8 cellular contexts compared by ENCODE assay signal in the genomic region with DNA sequence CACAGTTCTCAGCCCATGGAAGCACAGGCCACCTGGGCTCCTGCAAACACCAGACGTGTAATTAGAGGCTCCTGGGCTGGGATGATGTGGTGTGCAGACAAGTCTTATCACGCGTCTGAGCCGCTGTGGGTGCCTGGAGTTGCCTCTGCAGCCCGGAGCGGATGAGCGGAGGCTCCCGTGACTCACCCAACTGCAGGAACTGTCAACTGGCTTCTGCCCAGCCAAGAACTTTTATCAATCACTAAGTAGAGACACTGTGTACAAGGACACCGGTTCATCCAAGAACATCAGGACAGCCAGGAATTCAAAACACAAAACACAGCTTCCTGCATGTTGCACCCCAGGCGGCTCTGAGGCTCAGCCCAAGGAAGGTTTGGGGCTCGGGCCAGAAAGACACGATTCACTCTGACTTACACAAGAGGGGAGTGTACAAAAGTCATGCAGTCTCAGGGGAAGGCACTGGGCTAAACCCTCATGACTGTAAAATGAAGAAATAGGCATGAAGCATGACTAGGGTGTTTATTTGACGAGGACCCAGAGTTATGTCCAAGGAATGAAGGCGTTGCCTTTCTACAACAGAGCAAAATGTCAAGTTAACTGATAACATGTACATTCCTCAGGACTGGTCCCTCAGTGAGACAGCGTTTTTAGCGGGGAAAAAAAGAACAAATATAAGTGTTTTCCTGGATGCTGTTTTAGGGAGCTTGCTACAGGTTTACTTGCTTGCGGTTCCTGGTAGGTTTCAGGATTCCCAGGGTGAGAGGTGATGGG. TPM values are rescaled to one million over a fixed set of nuclear protein-coding genes. Genes with fewer than 3 reads are reported as not detected.
DNase-seq lines count a peak whose midpoint lies in the region; ATAC-seq and TF ChIP-seq lines count a peak whose summit lies in the region.

No MANE protein-coding gene starts in this region.

- ATAC-seq in GM23338, result peak; percentile 22
- no peak for ATAC-seq in GM21447 (IDR thresholded peaks at IDR 0.05; ENCODE audit: unreplicated experiment)

- DNase-seq in GM23338 (ENCODE audit: low spot score) (no peak), NCI-H69 (lab: John Stamatoyannopoulos, UW) (peak; percentile 94), dermis blood vessel endothelial cell (peak; percentile 79), NCI-H446 (lab: John Stamatoyannopoulos, UW) (no peak)
- no peak for DNase-seq in activated CD8-positive, alpha-beta memory T cell treated with anti-CD3 and anti-CD28 coated beads, Interleukin-2, amount 50 U/mL, for 4 hours
- no peak for DNase-seq in stimulated activated CD4-positive, alpha-beta T cell treated with anti-CD3 and anti-CD28 coated beads, Interleukin-2, amount 100 ng/mL, for 48 hours

- 0 out of 2 replicates have a peak, but pooled peaks cover 2% of the 10 kb centered on the region for H3K79me2 ChIP-seq in GM23338 (replicated peaks; ENCODE audit: insufficient read depth)

- H3K27me3 ChIP-seq in GM23338 (ENCODE audit: insufficient read depth), result no peaks in the 10 kb centered on the region
- no peaks in the 10 kb centered on the region for H3K27me3 ChIP-seq in muscle layer of colon (ENCODE audit: control insufficient read depth in 1 of 2, insufficient read depth in 2 of 2, low read length in 2 of 2)

- H3K27ac ChIP-seq in GM23338 (ENCODE audit: low read depth), result peak overlapping the region; percentile 82
- peak overlapping the region; percentile 10 for H3K27ac ChIP-seq in muscle layer of colon (ENCODE audit: low read depth, low read length)

- no peaks in the 10 kb centered on the region for H3K27me3 Mint-ChIP-seq in GM23338 (ENCODE audit: insufficient read depth, low read depth, poor library complexity)

- peaks cover 2% of the 10 kb centered on the region; the same call in 1 of the 3 replicates for H3K36me3 Mint-ChIP-seq in GM23338 (ENCODE audit: low read depth)

- H3K9ac ChIP-seq in muscle layer of colon (ENCODE audit: low read length), result no peak overlapping the region

- H3K27ac Mint-ChIP-seq in GM23338, result peak overlapping the region; percentile 89

- H3K4me1 Mint-ChIP-seq in GM23338, result peaks cover 35% of the 10 kb centered on the region

- no peak overlapping the region for H3K4me3 ChIP-seq in GM23338
- no peak overlapping the region for H3K4me3 ChIP-seq in muscle layer of colon (ENCODE audit: low read depth in 1 of 2, low read length in 2 of 2)

- no peaks in the 10 kb centered on the region for H3K9me3 ChIP-seq in muscle layer of colon (ENCODE audit: low read length)

- H3K4me3 Mint-ChIP-seq in GM23338, result no peak overlapping the region

- no peak for TF ChIP-seq CTCF in GM23338 (conservative IDR thresholded peaks at IDR 0.05; ENCODE audit: low read depth in 2 of 2)

- H3K36me3 ChIP-seq in GM23338 (ENCODE audit: insufficient read depth), result no peaks in the 10 kb centered on the region
- peaks cover 3% of the 10 kb centered on the region for H3K36me3 ChIP-seq in muscle layer of colon (ENCODE audit: insufficient read depth, low read length)

- H3K4me1 ChIP-seq in GM23338 (ENCODE audit: insufficient read depth), result peaks cover 40% of the 10 kb centered on the region
- no peaks in the 10 kb centered on the region for H3K4me1 ChIP-seq in muscle layer of colon (ENCODE audit: insufficient read depth, low read length)

- peaks cover 7% of the 10 kb centered on the region for H3F3A ChIP-seq in GM23338 (replicated peaks; ENCODE audit: low read depth)

- no peaks in the 10 kb centered on the region for H3K9me3 Mint-ChIP-seq in GM23338

- H4K20me1 ChIP-seq in GM23338 (replicated peaks; ENCODE audit: insufficient read depth), result no peaks in the 10 kb centered on the region; the same call in 1 of the 2 replicates

- H2AFZ ChIP-seq in GM23338, result no peak overlapping the region

- H3K9me2 ChIP-seq in GM23338 (ENCODE audit: insufficient read depth), result no peaks in the 10 kb centered on the region

- H3K4me2 ChIP-seq in GM23338, result peak overlapping the region; percentile 44

TF ChIP-seq in GM23338, 12 proteins besides CTCF, POLR2A, EP300 and RAD21:
- TF ChIP-seq NANOG (IDR thresholded peaks at IDR 0.05; ENCODE audit: borderline replicate concordance) (no peak), ZNF114 (CRISPR knock-in tag; IDR thresholded peaks at IDR 0.05) (no peak), CREB1 (CRISPR knock-in tag; IDR thresholded peaks at IDR 0.05; ENCODE audit: low read depth) (no peak), POLR2AphosphoS5 (IDR thresholded peaks at IDR 0.05; ENCODE audit: low read depth) (no peak), EZH2 (IDR thresholded peaks at IDR 0.05; ENCODE audit: low read depth, unreplicated experiment) (no peak)
- TF ChIP-seq, protein P1, sequence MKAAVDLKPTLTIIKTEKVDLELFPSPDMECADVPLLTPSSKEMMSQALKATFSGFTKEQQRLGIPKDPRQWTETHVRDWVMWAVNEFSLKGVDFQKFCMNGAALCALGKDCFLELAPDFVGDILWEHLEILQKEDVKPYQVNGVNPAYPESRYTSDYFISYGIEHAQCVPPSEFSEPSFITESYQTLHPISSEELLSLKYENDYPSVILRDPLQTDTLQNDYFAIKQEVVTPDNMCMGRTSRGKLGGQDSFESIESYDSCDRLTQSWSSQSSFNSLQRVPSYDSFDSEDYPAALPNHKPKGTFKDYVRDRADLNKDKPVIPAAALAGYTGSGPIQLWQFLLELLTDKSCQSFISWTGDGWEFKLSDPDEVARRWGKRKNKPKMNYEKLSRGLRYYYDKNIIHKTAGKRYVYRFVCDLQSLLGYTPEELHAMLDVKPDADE (IDR thresholded peaks at IDR 0.05), result no peak
TF ChIP-seq in GM23338: peak in this region for 0.

RNA-seq across cellular contexts. Expression of a gene that starts 21.1 kb away (rescaled TPM):
- total RNA-seq in GM23338 (2014; rRNA removed; shearing (Covaris generic)), result 51.3 and 59.8 TPM in 2 replicates
- 19.7 and 22.9 TPM in 2 replicates for polyA plus RNA-seq in GM23338 (2016; fragmentation: Nextera tagmentation; extraction: Ambion mirVana)
- 32.4 and 50.5 TPM in 2 replicates for total RNA-seq in dermis blood vessel endothelial cell

RNA-seq across cellular contexts. Expression of a gene that starts 43.5 kb away (rescaled TPM):
- 178 and 184 TPM in 2 replicates for total RNA-seq in GM23338 (2014; rRNA removed; shearing (Covaris generic))
- polyA plus RNA-seq in GM23338 (2016; fragmentation: Nextera tagmentation; extraction: Ambion mirVana), result 592 and 679 TPM in 2 replicates
- 226 and 230 TPM in 2 replicates for total RNA-seq in dermis blood vessel endothelial cell

Comparison
In these comparisons a context has a peak if more than half of its experiments do, and no peak if none do; other contexts are left out.
1. DNase-seq: peak in NCI-H69 (single experiment) and dermis blood vessel endothelial cell (single experiment); none in GM23338 (single experiment), activated CD8-positive, alpha-beta memory T cell treated with anti-CD3 and anti-CD28 coated beads, Interleukin-2, amount 50 U/mL, for 4 hours (single experiment), NCI-H446 (0 of 2) and stimulated activated CD4-positive, alpha-beta T cell treated with anti-CD3 and anti-CD28 coated beads, Interleukin-2, amount 100 ng/mL, for 48 hours (0 of 2).